Comparison of ENCODE assay signal across 1 cellular context in the genomic region with DNA sequence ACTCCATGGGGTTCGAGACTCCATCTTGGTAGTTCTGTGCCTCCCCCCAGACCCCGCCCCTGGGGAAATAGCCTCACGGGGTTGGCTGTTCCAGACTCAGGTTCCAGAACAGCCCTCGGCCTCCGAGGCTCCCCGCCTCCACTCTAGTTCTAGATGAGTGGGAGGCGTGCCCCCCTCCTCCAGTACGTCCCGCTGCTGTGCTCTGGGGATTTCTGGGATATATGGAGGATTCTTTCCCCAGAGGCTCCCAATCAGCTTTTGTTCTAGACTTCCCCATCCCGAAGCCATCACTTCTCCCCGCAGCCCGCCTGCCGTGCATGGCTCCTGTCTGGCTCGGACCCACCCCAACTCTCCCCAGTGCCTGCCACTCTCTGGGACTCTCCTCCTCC.
TF ChIP-seq lines count a peak whose summit lies in the region.

No MANE protein-coding gene starts in this region.

TF ChIP-seq in WTC11, 78 proteins besides CTCF, POLR2A, EP300 and RAD21 (continued from another document):
- no peak for TF ChIP-seq NR2C2 (CRISPR knock-in tag; IDR thresholded peaks at IDR 0.05)
- TF ChIP-seq, protein P1, sequence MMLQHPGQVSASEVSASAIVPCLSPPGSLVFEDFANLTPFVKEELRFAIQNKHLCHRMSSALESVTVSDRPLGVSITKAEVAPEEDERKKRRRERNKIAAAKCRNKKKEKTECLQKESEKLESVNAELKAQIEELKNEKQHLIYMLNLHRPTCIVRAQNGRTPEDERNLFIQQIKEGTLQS (CRISPR knock-in tag; conservative IDR thresholded peaks at IDR 0.05), result no peak
- TF ChIP-seq, protein P2, sequence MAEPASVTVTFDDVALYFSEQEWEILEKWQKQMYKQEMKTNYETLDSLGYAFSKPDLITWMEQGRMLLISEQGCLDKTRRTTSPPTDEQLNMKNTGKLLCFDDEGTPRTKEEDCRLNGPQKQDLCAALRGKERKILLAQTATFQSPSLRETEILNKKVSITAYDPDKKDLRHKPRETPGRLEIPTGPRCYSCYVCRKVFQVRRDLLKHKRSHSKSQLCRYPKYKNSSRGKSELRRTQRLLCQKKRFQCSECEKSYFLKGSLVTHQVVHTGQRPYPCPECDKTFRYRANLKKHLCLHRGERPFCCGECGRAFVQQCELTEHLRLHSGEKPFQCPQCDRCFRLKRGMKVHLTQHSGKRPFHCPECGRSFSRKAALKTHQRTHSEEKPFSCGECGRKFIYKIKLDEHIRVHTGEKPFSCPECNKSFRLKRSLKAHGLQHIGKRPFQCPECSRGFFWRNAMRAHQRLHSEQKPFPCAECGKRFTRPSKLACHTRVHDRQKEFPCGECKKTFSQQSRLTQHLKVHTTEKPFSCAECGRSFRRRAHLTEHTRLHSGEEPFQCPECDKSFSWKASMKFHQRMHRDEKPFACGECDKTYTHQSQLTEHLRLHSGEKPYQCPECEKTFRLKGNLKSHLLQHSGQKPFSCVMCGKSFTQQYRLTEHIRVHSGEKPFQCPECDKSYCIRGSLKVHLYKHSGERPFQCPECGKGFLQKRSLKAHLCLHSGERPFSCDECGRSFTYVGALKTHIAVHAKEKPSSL (CRISPR knock-in tag; conservative IDR thresholded peaks at IDR 0.05), result no peak
